ENCODE assay signal across 8 cellular contexts in the genomic region with DNA sequence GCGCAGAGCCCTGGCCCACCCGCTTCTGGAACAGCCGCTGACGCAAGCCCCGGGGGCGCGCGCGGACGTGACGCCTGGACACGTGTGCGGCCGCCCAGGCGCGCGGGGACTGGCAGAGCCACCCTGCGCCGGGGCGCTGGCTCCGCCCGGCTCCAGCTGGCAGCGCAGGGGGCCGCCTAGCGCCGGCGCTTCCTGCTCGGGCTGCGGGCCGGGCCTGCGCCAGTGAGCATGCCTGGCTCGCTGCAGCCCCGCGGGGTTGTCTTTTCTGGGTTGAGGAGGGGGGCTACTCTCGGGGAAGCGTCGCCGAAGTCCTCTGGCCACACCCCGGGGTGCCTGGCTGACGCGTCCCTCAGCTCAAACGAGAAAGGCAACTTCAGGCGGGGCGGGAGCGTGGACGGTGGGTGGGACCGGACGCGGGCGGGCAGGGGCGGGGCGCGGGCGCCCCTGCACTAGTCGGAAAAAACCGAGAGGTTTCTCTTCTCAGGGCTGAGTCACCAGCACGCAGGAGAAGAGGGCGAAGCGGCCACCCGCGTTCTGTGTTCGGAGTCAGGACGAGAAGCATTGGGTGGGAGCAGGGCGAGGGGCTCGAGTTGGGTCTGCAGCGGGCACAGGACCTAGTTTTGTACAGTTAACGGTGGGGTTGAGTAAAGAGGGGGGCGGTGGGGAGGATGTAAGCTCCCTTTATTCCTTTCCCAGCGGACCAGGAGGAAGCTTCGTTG. TPM values are rescaled to one million over a fixed set of nuclear protein-coding genes. Genes with fewer than 3 reads are reported as not detected.
DNase-seq lines count a peak whose midpoint lies in the region; TF ChIP-seq lines count a peak whose summit lies in the region.

A gene with protein sequence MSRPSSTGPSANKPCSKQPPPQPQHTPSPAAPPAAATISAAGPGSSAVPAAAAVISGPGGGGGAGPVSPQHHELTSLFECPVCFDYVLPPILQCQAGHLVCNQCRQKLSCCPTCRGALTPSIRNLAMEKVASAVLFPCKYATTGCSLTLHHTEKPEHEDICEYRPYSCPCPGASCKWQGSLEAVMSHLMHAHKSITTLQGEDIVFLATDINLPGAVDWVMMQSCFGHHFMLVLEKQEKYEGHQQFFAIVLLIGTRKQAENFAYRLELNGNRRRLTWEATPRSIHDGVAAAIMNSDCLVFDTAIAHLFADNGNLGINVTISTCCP (minus strand): TSS at position 48 of the 719 bp plus-strand sequence. CDS start 320 bp downstream, outside the sequence.

- peaks cover 34% of the 10 kb centered on the region for H4K20me1 ChIP-seq in Loucy (ENCODE audit: insufficient read depth, low read length, poor library complexity, severe bottlenecking)
- H4K20me1 ChIP-seq in neural progenitor cell (ENCODE audit: low read depth) = no peaks in the 10 kb centered on the region

- H3K27ac ChIP-seq in neural progenitor cell (no peak within 1 kb of the TSS), stomach smooth muscle (ENCODE audit: low read length) (peak within 1 kb of the TSS; percentile 96)

- H3K4me3 Mint-ChIP-seq in neural progenitor cell = peak within 1 kb of the TSS; percentile 96

- TF ChIP-seq CTCF in Loucy (conservative IDR thresholded peaks at IDR 0.05; ENCODE audit: low read length) (no peak), fibroblast of villous mesenchyme (IDR thresholded peaks at IDR 0.05; ENCODE audit: insufficient read depth, low read depth, low read length) (no peak), neural progenitor cell (IDR thresholded peaks at IDR 0.05) (peak; percentile 3)

- H3K9me3 ChIP-seq in Loucy (ENCODE audit: insufficient read depth, low read depth, low read length) (no peaks in the 10 kb centered on the region), neural progenitor cell (ENCODE audit: low read depth) (no peaks in the 10 kb centered on the region), stomach smooth muscle (ENCODE audit: control insufficient read depth in 2 of 2, low read length in 2 of 2) (no peaks in the 10 kb centered on the region)

- peaks cover 20% of the 10 kb centered on the region for H3K27me3 Mint-ChIP-seq in neural progenitor cell (ENCODE audit: insufficient read depth, low read depth)

- peak; percentile 77 for DNase-seq in ELF-1 (ENCODE audit: low read depth, low spot score)
- peak; percentile 95 for DNase-seq in H4 (ENCODE audit: low spot score)
- peak; percentile 83 for DNase-seq in SIG-M5 (lab: John Stamatoyannopoulos, UW)
- peak; percentile 96 for DNase-seq in activated gamma-delta T cell (lab: John Stamatoyannopoulos, UW)
- peak; percentile 96 for DNase-seq in fibroblast of villous mesenchyme (ENCODE audit: low read depth)
- DNase-seq in neural progenitor cell (ENCODE audit: low spot score) = peak; percentile 92

- H3K27me3 ChIP-seq in Loucy (ENCODE audit: insufficient read depth, low read length, poor library complexity, severe bottlenecking) (no peaks in the 10 kb centered on the region), neural progenitor cell (peaks cover 23% of the 10 kb centered on the region), stomach smooth muscle (ENCODE audit: control insufficient read depth in 1 of 2, insufficient read depth in 2 of 2, low read length in 2 of 2) (no peaks in the 10 kb centered on the region)

- H3K9me2 ChIP-seq in Loucy (replicated peaks; ENCODE audit: low read depth, low read length) = no peaks in the 10 kb centered on the region

- H3F3A ChIP-seq in Loucy (ENCODE audit: low read depth) (no peaks in the 10 kb centered on the region), neural progenitor cell (ENCODE audit: low read depth) (peaks cover 22% of the 10 kb centered on the region)

- H3K4me2 ChIP-seq in Loucy (ENCODE audit: low read depth, low read length, poor library complexity, severe bottlenecking) = peak within 1 kb of the TSS; percentile 99
- H3K4me2 ChIP-seq in neural progenitor cell = peak within 1 kb of the TSS; percentile 75

- no peaks in the 10 kb centered on the region for H3K9me3 Mint-ChIP-seq in neural progenitor cell

- peak within 1 kb of the TSS; percentile 90 for H3K9ac ChIP-seq in Loucy (ENCODE audit: low read depth, low read length, poor library complexity, severe bottlenecking)
- H3K9ac ChIP-seq in neural progenitor cell = no peak within 1 kb of the TSS
- peak within 1 kb of the TSS; percentile 68 to 94 for H3K9ac ChIP-seq in stomach smooth muscle (ENCODE audit: low read length in 2 of 2)

- peaks cover under 1% of the 10 kb centered on the region for H3K36me3 Mint-ChIP-seq in neural progenitor cell

- H3K27ac Mint-ChIP-seq in neural progenitor cell = peak within 1 kb of the TSS; percentile 69

- peaks cover 50% of the 10 kb centered on the region for H3K79me2 ChIP-seq in Loucy (ENCODE audit: insufficient read depth, low read length)
- H3K79me2 ChIP-seq in neural progenitor cell (ENCODE audit: low read depth) = peaks cover 17% of the 10 kb centered on the region

- H3K36me3 ChIP-seq in Loucy (ENCODE audit: insufficient read depth, low read length) = no peaks in the 10 kb centered on the region
- H3K36me3 ChIP-seq in neural progenitor cell = no peaks in the 10 kb centered on the region
- no peaks in the 10 kb centered on the region for H3K36me3 ChIP-seq in stomach smooth muscle (ENCODE audit: control insufficient read depth in 2 of 2, insufficient read depth in 2 of 2, low read length in 2 of 2)

- H3K4me3 ChIP-seq in Loucy (ENCODE audit: low read length, poor library complexity, severe bottlenecking) (peak within 1 kb of the TSS; percentile 88), fibroblast of villous mesenchyme (ENCODE audit: low read depth, low read length) (peak within 1 kb of the TSS; percentile 91), neural progenitor cell (peak within 1 kb of the TSS; percentile 58), stomach smooth muscle (ENCODE audit: low read length in 2 of 2) (peak within 1 kb of the TSS; percentile 82 to 94)

- peak within 1 kb of the TSS; percentile 89 for H2AFZ ChIP-seq in Loucy (ENCODE audit: low read length)
- peak within 1 kb of the TSS; percentile 85 for H2AFZ ChIP-seq in neural progenitor cell (replicated peaks)

- peaks cover 57% of the 10 kb centered on the region for H3K4me1 ChIP-seq in Loucy (ENCODE audit: insufficient read depth, low read length, poor library complexity, severe bottlenecking)
- H3K4me1 ChIP-seq in neural progenitor cell = peaks cover 36% of the 10 kb centered on the region
- peaks cover 11% of the 10 kb centered on the region for H3K4me1 ChIP-seq in stomach smooth muscle (ENCODE audit: control insufficient read depth, insufficient read depth, low read length)

- H3K4me1 Mint-ChIP-seq in neural progenitor cell = peaks cover 30% of the 10 kb centered on the region

RNA-seq across cellular contexts. Expression of the gene that starts here (rescaled TPM):
- 25.1 and 27.6 TPM in 2 replicates for total RNA-seq in H4 (2014; rRNA removed; shearing (Covaris generic))
- 30.2 and 63.8 TPM in 2 replicates for total RNA-seq in fibroblast of villous mesenchyme
- total RNA-seq in neural progenitor cell (ENCODE audit: low replicate concordance) = 14.6 TPM in 2 replicates
